In genomic region chr7:116426428-116427156, GRCh38 we compare ENCODE assay signal across 9 cellular contexts.
DNase-seq lines count a peak whose midpoint lies in the region; ATAC-seq and TF ChIP-seq lines count a peak whose summit lies in the region.
"Had no signal": no experiment of that assay in that cellular context is flagged by ENCODE, and none has a peak within 500 bp of the region (broad histone marks: within the 10 kb centered on the region; RNA-seq: fewer than 3 reads in every experiment).

No MANE protein-coding gene starts in this region.

- TF ChIP-seq CTCF in RWPE1 (conservative IDR thresholded peaks at IDR 0.05; ENCODE audit: low read depth) (no peak), fibroblast of lung (conservative IDR thresholded peaks at IDR 0.05 in 1 of 2, IDR thresholded peaks at IDR 0.05 in 1 of 2; ENCODE audit: low read depth in 1 of 2, low read length in 2 of 2) (no peak), retinal pigment epithelial cell (conservative IDR thresholded peaks at IDR 0.05; ENCODE audit: low read depth, low read length) (no peak), esophagus squamous epithelium (IDR thresholded peaks at IDR 0.05) (no peak)

- H3K9ac ChIP-seq in GM23248 (no peak overlapping the region), fibroblast of lung (ENCODE audit: insufficient read depth, low read length) (no peak overlapping the region)

- H3K4me3 ChIP-seq in GM23248 = no peak overlapping the region
- no peak overlapping the region for H3K4me3 ChIP-seq in fibroblast of lung (replicated peaks in 1 of 4; ENCODE audit: control extremely low read depth in 1 of 4, insufficient read depth in 1 of 4, low read depth in 3 of 4, low read length in 4 of 4)
- H3K4me3 ChIP-seq in retinal pigment epithelial cell (ENCODE audit: low read length) = no peak overlapping the region
- H3K4me3 ChIP-seq in esophagus squamous epithelium = no peak overlapping the region

- peaks cover 20% of the 10 kb centered on the region for H3F3A ChIP-seq in GM23248 (ENCODE audit: insufficient read depth)

- H3K27ac ChIP-seq in GM23248 (peak overlapping the region; percentile 52), RWPE1 (no peak overlapping the region), fibroblast of lung (ENCODE audit: insufficient read depth, low read length) (no peak overlapping the region), esophagus squamous epithelium (no peak overlapping the region)

- H3K4me2 ChIP-seq in GM23248 (ENCODE audit: unreplicated experiment) = peak overlapping the region; percentile 23
- no peak overlapping the region for H3K4me2 ChIP-seq in fibroblast of lung (ENCODE audit: extremely low read depth, insufficient read depth, low read length)

- no peaks in the 10 kb centered on the region for H3K36me3 ChIP-seq in GM23248 (ENCODE audit: low read depth)
- H3K36me3 ChIP-seq in fibroblast of lung (ENCODE audit: control insufficient read depth, insufficient read depth, low read length) = no peaks in the 10 kb centered on the region
- no peaks in the 10 kb centered on the region for H3K36me3 ChIP-seq in esophagus squamous epithelium

- no peaks in the 10 kb centered on the region for H3K9me2 ChIP-seq in GM23248 (ENCODE audit: insufficient read depth)

- POLR2A ChIA-PET in RWPE1 (lab: Yijun Ruan, JAX; ENCODE audit: low non-redundant PET) = no interaction called here

- no peak overlapping the region for H2AFZ ChIP-seq in GM23248
- no peak overlapping the region for H2AFZ ChIP-seq in fibroblast of lung (ENCODE audit: low read length)

- intact Hi-C loops in esophagus squamous epithelium (cut with DNase I) = no loop called here

- WGBS in GM23248 (ENCODE audit: low coverage in 1 of 2, low lambda C conversion rate in 2 of 2, missing lambda C conversion rate in 2 of 2), 2 experiments = 41 to 45% methylated on average over 4 of the region's 4 CpGs
- 56 to 58% methylated on average over 4 of the region's 4 CpGs for WGBS in esophagus squamous epithelium, 2 donors

- in situ Hi-C loops in GM23248 (cut with MboI) = no loop called here

- ATAC-seq in HG02981 (IDR thresholded peaks at IDR 0.05; ENCODE audit: unreplicated experiment) = no peak

- H3K27me3 ChIP-seq in GM23248 (replicated peaks; ENCODE audit: insufficient read depth) = no peaks in the 10 kb centered on the region
- no peaks in the 10 kb centered on the region for H3K27me3 ChIP-seq in fibroblast of lung (ENCODE audit: control insufficient read depth, insufficient read depth, low read length)
- H3K27me3 ChIP-seq in esophagus squamous epithelium = no peaks in the 10 kb centered on the region

- CTCF ChIA-PET in RWPE1 (lab: Yijun Ruan, JAX) = no interaction called here

- TF ChIP-seq POLR2A in esophagus squamous epithelium (IDR thresholded peaks at IDR 0.05) = no peak

- no peaks in the 10 kb centered on the region for H3K79me2 ChIP-seq in GM23248 (ENCODE audit: insufficient read depth)
- no peaks in the 10 kb centered on the region for H3K79me2 ChIP-seq in fibroblast of lung (ENCODE audit: control insufficient read depth, insufficient read depth, low read length)

- peak; percentile 88 for DNase-seq in GM23248
- DNase-seq in RWPE1 (ENCODE audit: low spot score) = peak; percentile 51
- peak; percentile 71 to 87 for DNase-seq in fibroblast of lung (ENCODE audit: low read depth in 2 of 2)
- peak; percentile 18 for DNase-seq in retinal pigment epithelial cell (ENCODE audit: low read depth)
- no peak for DNase-seq in HuH-7.5 (ENCODE audit: low spot score)
- no peak for DNase-seq in SK-N-DZ (ENCODE audit: low spot score)
- DNase-seq in esophagus squamous epithelium (lab: John Stamatoyannopoulos, UW) = no peak
- DNase-seq: NCI-H1694 had no signal

- H4K20me1 ChIP-seq in GM23248 (ENCODE audit: insufficient read depth) (no peaks in the 10 kb centered on the region), fibroblast of lung (ENCODE audit: control insufficient read depth, extremely low read depth, insufficient read depth, low read length) (no peaks in the 10 kb centered on the region)

- H3K9me3 ChIP-seq in GM23248 (ENCODE audit: low read depth) (no peaks in the 10 kb centered on the region), fibroblast of lung (ENCODE audit: control insufficient read depth, insufficient read depth, low read depth, low read length) (no peaks in the 10 kb centered on the region), esophagus squamous epithelium (no peaks in the 10 kb centered on the region)

- peaks cover 23% of the 10 kb centered on the region for H3K4me1 ChIP-seq in GM23248 (ENCODE audit: insufficient read depth)
- peaks cover 2% of the 10 kb centered on the region for H3K4me1 ChIP-seq in fibroblast of lung (ENCODE audit: control insufficient read depth, extremely low read depth, insufficient read depth, low read length)
- peaks cover 0 to 5% (median 0%) of the 10 kb centered on the region in 3 donors for H3K4me1 ChIP-seq in esophagus squamous epithelium

Comparison
In these comparisons a context has a peak if more than half of its experiments do, and no peak if none do; other contexts are left out.
1. DNase-seq: peak in GM23248 (single experiment), RWPE1 (single experiment), fibroblast of lung (2 of 2) and retinal pigment epithelial cell (single experiment); none in HuH-7.5 (single experiment), SK-N-DZ (single experiment) and esophagus squamous epithelium (single experiment).